Comparison of ENCODE assay signal across 25 cellular contexts in genomic region chr12:98179151-98179550, GRCh38.
"Had no signal": no experiment of that assay in that cellular context is flagged by ENCODE, and none has a peak within 500 bp of the region (broad histone marks: within the 10 kb centered on the region; RNA-seq: fewer than 3 reads in every experiment).

No MANE protein-coding gene starts in this region.

- DNase-seq: naive thymus-derived CD4-positive, alpha-beta T cell; natural killer cell; occipital lobe; ovary; posterior cingulate gyrus; psoas muscle; right cardiac atrium; right lobe of liver; sigmoid colon; small intestine; stimulated activated CD4-positive, alpha-beta T cell treated with anti-CD3 and anti-CD28 coated beads, Interleukin-15, amount 100 ng/mL, for 24 hours; stimulated activated CD4-positive, alpha-beta T cell treated with anti-CD3 and anti-CD28 coated beads, Interleukin-2, amount 100 ng/mL, for 24 hours; stimulated activated CD4-positive, alpha-beta T cell treated with anti-CD3 and anti-CD28 coated beads, Interleukin-2, amount 100 ng/mL, for 48 hours; stimulated activated CD4-positive, alpha-beta T cell treated with anti-CD3 and anti-CD28 coated beads, Interleukin-4, amount 100 ng/mL, for 24 hours; stimulated activated naive CD4-positive, alpha-beta T cell; stomach; thyroid gland; trophoblast cell; upper lobe of left lung; uterus had no signal

- H3K9me3 ChIP-seq: ovary, psoas muscle, right lobe of liver, sigmoid colon, stomach, thoracic aorta, thyroid gland, tibial nerve, upper lobe of left lung, uterus had no signal

- H3K4me3 ChIP-seq: neural progenitor cell, ovary, psoas muscle, right lobe of liver, sigmoid colon, stomach, thoracic aorta, thyroid gland, tibial nerve, upper lobe of left lung, uterus had no signal

- H3K4me1 ChIP-seq: parathyroid adenoma, psoas muscle, right lobe of liver, sigmoid colon, stomach, thyroid gland, upper lobe of left lung, uterus had no signal

- H3K27ac ChIP-seq: neural progenitor cell, ovary, parathyroid adenoma, psoas muscle, right lobe of liver, sigmoid colon, stomach, thoracic aorta, thyroid gland, tibial nerve, upper lobe of left lung, uterus had no signal

- H3K27me3 ChIP-seq: neural progenitor cell, ovary, right lobe of liver, sigmoid colon, stomach, thyroid gland, tibial nerve, upper lobe of left lung, uterus had no signal

- ATAC-seq: naive thymus-derived CD4-positive, alpha-beta T cell; natural killer cell; psoas muscle; right cardiac atrium; right lobe of liver; stimulated activated effector memory CD8-positive, alpha-beta T cell treated with anti-CD3 and anti-CD28 coated beads, Interleukin-12 subunit alpha, Interleukin-12 subunit beta, amount 100 ng/mL, for 72 hours had no signal

- H3K36me3 ChIP-seq: neural progenitor cell, ovary, right lobe of liver, sigmoid colon, stomach, thoracic aorta, thyroid gland, tibial nerve, upper lobe of left lung, uterus had no signal
